In the genomic region with DNA sequence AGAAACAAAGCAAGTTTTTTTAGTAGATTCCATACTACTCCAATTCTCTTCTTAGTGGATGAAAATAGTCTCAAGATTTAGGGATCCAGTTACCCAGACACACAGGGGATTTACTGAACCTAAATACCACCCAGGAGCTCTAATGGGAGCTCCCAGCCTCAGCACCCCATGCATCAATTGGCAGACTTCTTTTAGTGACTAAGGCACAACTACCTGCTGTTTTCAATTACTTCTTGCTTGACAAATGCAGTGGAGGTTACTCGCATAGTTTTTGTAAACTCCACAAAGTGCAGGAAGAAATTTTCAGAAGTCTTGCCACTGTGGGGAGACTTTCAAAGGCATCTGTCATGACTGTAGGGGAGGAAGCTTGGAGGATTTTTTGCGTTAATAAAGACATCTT, we compare ENCODE assay signal across 1 cellular context.
TF ChIP-seq lines count a peak whose summit lies in the region.

No MANE protein-coding gene starts in this region.

TF ChIP-seq in H1, 55 proteins besides CTCF, POLR2A, EP300 and RAD21:
- TF ChIP-seq YY1 (IDR thresholded peaks at IDR 0.05; ENCODE audit: low read depth, low read length) = no peak
- TF ChIP-seq CEBPB (IDR thresholded peaks at IDR 0.05; ENCODE audit: low read depth, low read length) = no peak
- no peak for TF ChIP-seq TCF12 (IDR thresholded peaks at IDR 0.05; ENCODE audit: low read depth, low read length)
- no peak for TF ChIP-seq ASH2L (IDR thresholded peaks at IDR 0.05; ENCODE audit: low read length)
- TF ChIP-seq, protein P1, sequence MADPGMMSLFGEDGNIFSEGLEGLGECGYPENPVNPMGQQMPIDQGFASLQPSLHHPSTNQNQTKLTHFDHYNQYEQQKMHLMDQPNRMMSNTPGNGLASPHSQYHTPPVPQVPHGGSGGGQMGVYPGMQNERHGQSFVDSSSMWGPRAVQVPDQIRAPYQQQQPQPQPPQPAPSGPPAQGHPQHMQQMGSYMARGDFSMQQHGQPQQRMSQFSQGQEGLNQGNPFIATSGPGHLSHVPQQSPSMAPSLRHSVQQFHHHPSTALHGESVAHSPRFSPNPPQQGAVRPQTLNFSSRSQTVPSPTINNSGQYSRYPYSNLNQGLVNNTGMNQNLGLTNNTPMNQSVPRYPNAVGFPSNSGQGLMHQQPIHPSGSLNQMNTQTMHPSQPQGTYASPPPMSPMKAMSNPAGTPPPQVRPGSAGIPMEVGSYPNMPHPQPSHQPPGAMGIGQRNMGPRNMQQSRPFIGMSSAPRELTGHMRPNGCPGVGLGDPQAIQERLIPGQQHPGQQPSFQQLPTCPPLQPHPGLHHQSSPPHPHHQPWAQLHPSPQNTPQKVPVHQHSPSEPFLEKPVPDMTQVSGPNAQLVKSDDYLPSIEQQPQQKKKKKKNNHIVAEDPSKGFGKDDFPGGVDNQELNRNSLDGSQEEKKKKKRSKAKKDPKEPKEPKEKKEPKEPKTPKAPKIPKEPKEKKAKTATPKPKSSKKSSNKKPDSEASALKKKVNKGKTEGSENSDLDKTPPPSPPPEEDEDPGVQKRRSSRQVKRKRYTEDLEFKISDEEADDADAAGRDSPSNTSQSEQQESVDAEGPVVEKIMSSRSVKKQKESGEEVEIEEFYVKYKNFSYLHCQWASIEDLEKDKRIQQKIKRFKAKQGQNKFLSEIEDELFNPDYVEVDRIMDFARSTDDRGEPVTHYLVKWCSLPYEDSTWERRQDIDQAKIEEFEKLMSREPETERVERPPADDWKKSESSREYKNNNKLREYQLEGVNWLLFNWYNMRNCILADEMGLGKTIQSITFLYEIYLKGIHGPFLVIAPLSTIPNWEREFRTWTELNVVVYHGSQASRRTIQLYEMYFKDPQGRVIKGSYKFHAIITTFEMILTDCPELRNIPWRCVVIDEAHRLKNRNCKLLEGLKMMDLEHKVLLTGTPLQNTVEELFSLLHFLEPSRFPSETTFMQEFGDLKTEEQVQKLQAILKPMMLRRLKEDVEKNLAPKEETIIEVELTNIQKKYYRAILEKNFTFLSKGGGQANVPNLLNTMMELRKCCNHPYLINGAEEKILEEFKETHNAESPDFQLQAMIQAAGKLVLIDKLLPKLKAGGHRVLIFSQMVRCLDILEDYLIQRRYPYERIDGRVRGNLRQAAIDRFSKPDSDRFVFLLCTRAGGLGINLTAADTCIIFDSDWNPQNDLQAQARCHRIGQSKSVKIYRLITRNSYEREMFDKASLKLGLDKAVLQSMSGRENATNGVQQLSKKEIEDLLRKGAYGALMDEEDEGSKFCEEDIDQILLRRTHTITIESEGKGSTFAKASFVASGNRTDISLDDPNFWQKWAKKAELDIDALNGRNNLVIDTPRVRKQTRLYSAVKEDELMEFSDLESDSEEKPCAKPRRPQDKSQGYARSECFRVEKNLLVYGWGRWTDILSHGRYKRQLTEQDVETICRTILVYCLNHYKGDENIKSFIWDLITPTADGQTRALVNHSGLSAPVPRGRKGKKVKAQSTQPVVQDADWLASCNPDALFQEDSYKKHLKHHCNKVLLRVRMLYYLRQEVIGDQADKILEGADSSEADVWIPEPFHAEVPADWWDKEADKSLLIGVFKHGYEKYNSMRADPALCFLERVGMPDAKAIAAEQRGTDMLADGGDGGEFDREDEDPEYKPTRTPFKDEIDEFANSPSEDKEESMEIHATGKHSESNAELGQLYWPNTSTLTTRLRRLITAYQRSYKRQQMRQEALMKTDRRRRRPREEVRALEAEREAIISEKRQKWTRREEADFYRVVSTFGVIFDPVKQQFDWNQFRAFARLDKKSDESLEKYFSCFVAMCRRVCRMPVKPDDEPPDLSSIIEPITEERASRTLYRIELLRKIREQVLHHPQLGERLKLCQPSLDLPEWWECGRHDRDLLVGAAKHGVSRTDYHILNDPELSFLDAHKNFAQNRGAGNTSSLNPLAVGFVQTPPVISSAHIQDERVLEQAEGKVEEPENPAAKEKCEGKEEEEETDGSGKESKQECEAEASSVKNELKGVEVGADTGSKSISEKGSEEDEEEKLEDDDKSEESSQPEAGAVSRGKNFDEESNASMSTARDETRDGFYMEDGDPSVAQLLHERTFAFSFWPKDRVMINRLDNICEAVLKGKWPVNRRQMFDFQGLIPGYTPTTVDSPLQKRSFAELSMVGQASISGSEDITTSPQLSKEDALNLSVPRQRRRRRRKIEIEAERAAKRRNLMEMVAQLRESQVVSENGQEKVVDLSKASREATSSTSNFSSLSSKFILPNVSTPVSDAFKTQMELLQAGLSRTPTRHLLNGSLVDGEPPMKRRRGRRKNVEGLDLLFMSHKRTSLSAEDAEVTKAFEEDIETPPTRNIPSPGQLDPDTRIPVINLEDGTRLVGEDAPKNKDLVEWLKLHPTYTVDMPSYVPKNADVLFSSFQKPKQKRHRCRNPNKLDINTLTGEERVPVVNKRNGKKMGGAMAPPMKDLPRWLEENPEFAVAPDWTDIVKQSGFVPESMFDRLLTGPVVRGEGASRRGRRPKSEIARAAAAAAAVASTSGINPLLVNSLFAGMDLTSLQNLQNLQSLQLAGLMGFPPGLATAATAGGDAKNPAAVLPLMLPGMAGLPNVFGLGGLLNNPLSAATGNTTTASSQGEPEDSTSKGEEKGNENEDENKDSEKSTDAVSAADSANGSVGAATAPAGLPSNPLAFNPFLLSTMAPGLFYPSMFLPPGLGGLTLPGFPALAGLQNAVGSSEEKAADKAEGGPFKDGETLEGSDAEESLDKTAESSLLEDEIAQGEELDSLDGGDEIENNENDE (IDR thresholded peaks at IDR 0.05; ENCODE audit: insufficient replicate concordance, low read length) = no peak
- no peak for TF ChIP-seq EZH2 (IDR thresholded peaks at IDR 0.05; ENCODE audit: low read depth, low read length, severe bottlenecking)
- no peak for TF ChIP-seq RBBP5 (IDR thresholded peaks at IDR 0.05; ENCODE audit: borderline replicate concordance, low read depth, low read length)
- TF ChIP-seq RFX5 (IDR thresholded peaks at IDR 0.05; ENCODE audit: borderline replicate concordance, low read depth, low read length) = no peak
- TF ChIP-seq GABPA (IDR thresholded peaks at IDR 0.05; ENCODE audit: borderline replicate concordance, insufficient read depth, low read length) = no peak
- TF ChIP-seq POLR2AphosphoS5 (IDR thresholded peaks at IDR 0.05; ENCODE audit: low read depth, low read length) = no peak
- TF ChIP-seq EGR1 (IDR thresholded peaks at IDR 0.05; ENCODE audit: borderline replicate concordance, low read depth, low read length) = no peak
- TF ChIP-seq TEAD4 (IDR thresholded peaks at IDR 0.05; ENCODE audit: low read depth, low read length) = no peak
- TF ChIP-seq SP1 (IDR thresholded peaks at IDR 0.05; ENCODE audit: low read depth, low read length) = no peak
- no peak for TF ChIP-seq BACH1 (IDR thresholded peaks at IDR 0.05; ENCODE audit: low read length)
- TF ChIP-seq POU5F1 (IDR thresholded peaks at IDR 0.05; ENCODE audit: low read depth, low read length) = no peak
- TF ChIP-seq, protein P2, sequence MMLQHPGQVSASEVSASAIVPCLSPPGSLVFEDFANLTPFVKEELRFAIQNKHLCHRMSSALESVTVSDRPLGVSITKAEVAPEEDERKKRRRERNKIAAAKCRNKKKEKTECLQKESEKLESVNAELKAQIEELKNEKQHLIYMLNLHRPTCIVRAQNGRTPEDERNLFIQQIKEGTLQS (IDR thresholded peaks at IDR 0.05; ENCODE audit: insufficient read depth, low read depth, low read length) = no peak
- no peak for TF ChIP-seq JUN (IDR thresholded peaks at IDR 0.05; ENCODE audit: low read depth, low read length)
- TF ChIP-seq, protein P3, sequence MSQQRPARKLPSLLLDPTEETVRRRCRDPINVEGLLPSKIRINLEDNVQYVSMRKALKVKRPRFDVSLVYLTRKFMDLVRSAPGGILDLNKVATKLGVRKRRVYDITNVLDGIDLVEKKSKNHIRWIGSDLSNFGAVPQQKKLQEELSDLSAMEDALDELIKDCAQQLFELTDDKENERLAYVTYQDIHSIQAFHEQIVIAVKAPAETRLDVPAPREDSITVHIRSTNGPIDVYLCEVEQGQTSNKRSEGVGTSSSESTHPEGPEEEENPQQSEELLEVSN (IDR thresholded peaks at IDR 0.05) = no peak
- TF ChIP-seq CBX8 (IDR thresholded peaks at IDR 0.05; ENCODE audit: borderline replicate concordance, low read depth, low read length) = no peak
